Comparison of ENCODE assay signal across 17 cellular contexts in genomic region chr17:67606896-67607604, GRCh38.
A peak's percentile ranks its signal among the peaks of the same experiment; 100 is the strongest.
DNase-seq lines count a peak whose midpoint lies in the region; ATAC-seq and TF ChIP-seq lines count a peak whose summit lies in the region.
"Had no signal": no experiment of that assay in that cellular context is flagged by ENCODE, and none has a peak within 500 bp of the region (broad histone marks: within the 10 kb centered on the region; RNA-seq: fewer than 3 reads in every experiment).

No MANE protein-coding gene starts in this region.

- H3K27ac ChIP-seq in testis = no peak overlapping the region
- H3K27ac ChIP-seq in lower lobe of right lung = no peak overlapping the region

- intact Hi-C loops in Right ventricle myocardium inferior (cut with DNase I) (loop anchor here (2.0 to 5.0 kb wide), 2 partner anchors 24 to 115 kb away; no protein-coding TSS in a partner anchor), cardiac septum (cut with DNase I) (loop anchor here (5.0 to 10.0 kb wide), 2 partner anchors 122 to 230 kb away; partner anchors contain the start of gene PITPNC1), left cardiac atrium (cut with DNase I) (loop anchor here (10.0 kb wide), 2 partner anchors 132 to 232 kb away; partner anchors contain the start of gene PITPNC1 (in 1 of the 2)), testis (cut with DNase I; ENCODE audit: low total_unique reads) (loop anchor here (10.0 kb wide), 1 partner anchor 232 kb away; the partner anchor contains the start of gene PITPNC1), lower lobe of right lung (cut with DNase I) (no loop called here)

- peak overlapping the region; percentile 47; the same call in 1 of the 2 replicates for H3K27ac Mint-ChIP-seq in WTC11
- no peak overlapping the region for H3K27ac Mint-ChIP-seq in activated CD4-positive, alpha-beta memory T cell treated with anti-CD3 and anti-CD28 coated beads, Interleukin-2, amount 10 ng/mL, durations not matched to agents 7 days and 5 days
- H3K27ac Mint-ChIP-seq: activated naive CD8-positive, alpha-beta T cell treated with anti-CD3 and anti-CD28 coated beads, Interleukin-2, amount 50 U/mL, for 24 hours; activated T-helper 1 cell treated with anti-CD3 and anti-CD28 coated beads, Interleukin-12 subunit alpha, Interleukin-12 subunit beta, Interleukin-2, Interleukin-4 antibody, amounts not matched to agents 30 ng/mL and 10 ng/mL and 1 ng/mL, durations not matched to agents 14 hours and 24 hours and 36 hours had no signal

- ATAC-seq in Right ventricle myocardium inferior = peak; percentile 76
- peak; percentile 35; the same call in 1 of the 2 replicates for ATAC-seq in WTC11
- peak; percentile 9 to 39 for ATAC-seq in left cardiac atrium
- no peak for ATAC-seq in HG03342 (IDR thresholded peaks at IDR 0.05; ENCODE audit: unreplicated experiment)
- ATAC-seq in lower lobe of right lung = no peak
- ATAC-seq: activated naive CD8-positive, alpha-beta T cell treated with anti-CD3 and anti-CD28 coated beads, Interleukin-2, amount 50 U/mL, for 24 hours; GM12878; PC-3 had no signal

- H3K4me1 ChIP-seq in testis (peaks cover 21% of the 10 kb centered on the region), lower lobe of right lung (peaks cover 21% of the 10 kb centered on the region)

- DNase-seq in Right ventricle myocardium inferior (ENCODE audit: missing footprints) (no peak), cardiac septum (ENCODE audit: low spot score) (no peak), WTC11 (ENCODE audit: low spot score) (no peak), left cardiac atrium (peak; percentile 32), testis (peak; percentile 48), lower lobe of right lung (no peak)
- no peak for DNase-seq in activated CD4-positive, alpha-beta memory T cell treated with anti-CD3 and anti-CD28 coated beads, Interleukin-2, amount 10 ng/mL, durations not matched to agents 7 days and 5 days
- DNase-seq: activated CD4-positive, alpha-beta T cell treated with anti-CD3 and anti-CD28 coated beads, Interleukin-2, amount 50 U/mL, for 4 hours; activated naive CD8-positive, alpha-beta T cell treated with anti-CD3 and anti-CD28 coated beads, Interleukin-2, amount 50 U/mL, for 24 hours; mesendoderm; NCI-H1694; NCI-H524 treated with DMSO at 0.1 percent for 48 hours; stimulated activated CD4-positive, alpha-beta T cell treated with anti-CD3 and anti-CD28 coated beads, Interleukin-2, amount 100 ng/mL, for 24 hours had no signal

- H3K4me3 ChIP-seq in testis (no peak overlapping the region), lower lobe of right lung (no peak overlapping the region)
- H3K4me3 ChIP-seq: GM12878 had no signal

- H3K27me3 Mint-ChIP-seq in WTC11 (ENCODE audit: low read depth) = no peaks in the 10 kb centered on the region
- no peaks in the 10 kb centered on the region for H3K27me3 Mint-ChIP-seq in activated CD4-positive, alpha-beta memory T cell treated with anti-CD3 and anti-CD28 coated beads, Interleukin-2, amount 10 ng/mL, durations not matched to agents 7 days and 5 days
- H3K27me3 Mint-ChIP-seq: activated naive CD8-positive, alpha-beta T cell treated with anti-CD3 and anti-CD28 coated beads, Interleukin-2, amount 50 U/mL, for 24 hours had no signal

- no peak for TF ChIP-seq CTCF in WTC11 (IDR thresholded peaks at IDR 0.05)
- TF ChIP-seq CTCF in testis (IDR thresholded peaks at IDR 0.05) = no peak
- TF ChIP-seq CTCF in lower lobe of right lung (IDR thresholded peaks at IDR 0.05) = no peak

- no peak overlapping the region for H3K4me3 Mint-ChIP-seq in WTC11
- H3K4me3 Mint-ChIP-seq in activated CD4-positive, alpha-beta memory T cell treated with anti-CD3 and anti-CD28 coated beads, Interleukin-2, amount 10 ng/mL, durations not matched to agents 7 days and 5 days = no peak overlapping the region
- H3K4me3 Mint-ChIP-seq: activated naive CD8-positive, alpha-beta T cell treated with anti-CD3 and anti-CD28 coated beads, Interleukin-2, amount 50 U/mL, for 24 hours; activated T-helper 1 cell treated with anti-CD3 and anti-CD28 coated beads, Interleukin-12 subunit alpha, Interleukin-12 subunit beta, Interleukin-2, Interleukin-4 antibody, amounts not matched to agents 30 ng/mL and 10 ng/mL and 1 ng/mL, durations not matched to agents 14 hours and 24 hours and 36 hours had no signal

- H3K27me3 ChIP-seq in testis = no peaks in the 10 kb centered on the region
- no peaks in the 10 kb centered on the region for H3K27me3 ChIP-seq in lower lobe of right lung (ENCODE audit: low read depth)

- no peak for TF ChIP-seq POLR2A in testis (IDR thresholded peaks at IDR 0.05)

- CTCF ChIA-PET in WTC11 (lab: Charles Lee) = interaction anchor here (0.7 to 2.8 kb wide), 4 partner anchors 43 to 228 kb away, joined by 3 to 10 read pairs (median 6); no protein-coding TSS in a partner anchor
- CTCF ChIA-PET in activated CD4-positive, alpha-beta memory T cell treated with anti-CD3 and anti-CD28 coated beads, Interleukin-2, amount 10 ng/mL, durations not matched to agents 7 days and 5 days (lab: Charles Lee) = interaction anchor here (1.6 kb wide), 1 partner anchor 231 kb away, joined by 7 read pairs; no protein-coding TSS in a partner anchor

- no peaks in the 10 kb centered on the region for H3K9me3 Mint-ChIP-seq in WTC11
- H3K9me3 Mint-ChIP-seq in activated CD4-positive, alpha-beta memory T cell treated with anti-CD3 and anti-CD28 coated beads, Interleukin-2, amount 10 ng/mL, durations not matched to agents 7 days and 5 days = no peaks in the 10 kb centered on the region
- H3K9me3 Mint-ChIP-seq: activated naive CD8-positive, alpha-beta T cell treated with anti-CD3 and anti-CD28 coated beads, Interleukin-2, amount 50 U/mL, for 24 hours; activated T-helper 1 cell treated with anti-CD3 and anti-CD28 coated beads, Interleukin-12 subunit alpha, Interleukin-12 subunit beta, Interleukin-2, Interleukin-4 antibody, amounts not matched to agents 30 ng/mL and 10 ng/mL and 1 ng/mL, durations not matched to agents 14 hours and 24 hours and 36 hours had no signal

- peaks cover 13% of the 10 kb centered on the region for H3K4me1 Mint-ChIP-seq in WTC11
- H3K4me1 Mint-ChIP-seq in activated CD4-positive, alpha-beta memory T cell treated with anti-CD3 and anti-CD28 coated beads, Interleukin-2, amount 10 ng/mL, durations not matched to agents 7 days and 5 days = no peaks in the 10 kb centered on the region

- POLR2A ChIA-PET in WTC11 (lab: Charles Lee) = no interaction called here
- POLR2A ChIA-PET in activated CD4-positive, alpha-beta memory T cell treated with anti-CD3 and anti-CD28 coated beads, Interleukin-2, amount 10 ng/mL, durations not matched to agents 7 days and 5 days (lab: Charles Lee) = no interaction called here

- no peaks in the 10 kb centered on the region for H3K36me3 Mint-ChIP-seq in WTC11
- no peaks in the 10 kb centered on the region for H3K36me3 Mint-ChIP-seq in activated CD4-positive, alpha-beta memory T cell treated with anti-CD3 and anti-CD28 coated beads, Interleukin-2, amount 10 ng/mL, durations not matched to agents 7 days and 5 days (ENCODE audit: low read depth)

- H3K9me3 ChIP-seq in testis = no peaks in the 10 kb centered on the region
- no peaks in the 10 kb centered on the region for H3K9me3 ChIP-seq in lower lobe of right lung

- 46 to 65% methylated on average over 10 of the region's 10 CpGs for WGBS in testis, 2 donors

- no peaks in the 10 kb centered on the region for H3K36me3 ChIP-seq in testis (ENCODE audit: low read depth, missing control alignments)
- H3K36me3 ChIP-seq in lower lobe of right lung = no peaks in the 10 kb centered on the region

TF ChIP-seq in WTC11, 78 proteins besides CTCF, POLR2A, EP300 and RAD21:
- no peak for TF ChIP-seq ZNF281 (CRISPR knock-in tag; IDR thresholded peaks at IDR 0.05)
- TF ChIP-seq SMAD4 (CRISPR knock-in tag; IDR thresholded peaks at IDR 0.05) = no peak
- TF ChIP-seq CDX4 (CRISPR knock-in tag; IDR thresholded peaks at IDR 0.05; ENCODE audit: borderline replicate concordance) = no peak
- TF ChIP-seq OVOL2 (CRISPR knock-in tag; IDR thresholded peaks at IDR 0.05; ENCODE audit: borderline replicate concordance) = no peak
- TF ChIP-seq IRF2 (CRISPR knock-in tag; IDR thresholded peaks at IDR 0.05; ENCODE audit: borderline replicate concordance, low read depth) = no peak
- no peak for TF ChIP-seq ATF3 (CRISPR knock-in tag; conservative IDR thresholded peaks at IDR 0.05)

Comparison
In these comparisons a context has a peak if more than half of its experiments do, and no peak if none do; other contexts are left out.
1. DNase-seq: peak in left cardiac atrium (single experiment) and testis (single experiment); none in Right ventricle myocardium inferior (single experiment), cardiac septum (single experiment), WTC11 (single experiment), lower lobe of right lung (single experiment) and activated CD4-positive, alpha-beta memory T cell treated with anti-CD3 and anti-CD28 coated beads, Interleukin-2, amount 10 ng/mL, durations not matched to agents 7 days and 5 days (single experiment).
2. ATAC-seq: peak in Right ventricle myocardium inferior (single experiment), WTC11 (single experiment) and left cardiac atrium (2 of 2); none in HG03342 (single experiment) and lower lobe of right lung (0 of 2).